In the genomic region with DNA sequence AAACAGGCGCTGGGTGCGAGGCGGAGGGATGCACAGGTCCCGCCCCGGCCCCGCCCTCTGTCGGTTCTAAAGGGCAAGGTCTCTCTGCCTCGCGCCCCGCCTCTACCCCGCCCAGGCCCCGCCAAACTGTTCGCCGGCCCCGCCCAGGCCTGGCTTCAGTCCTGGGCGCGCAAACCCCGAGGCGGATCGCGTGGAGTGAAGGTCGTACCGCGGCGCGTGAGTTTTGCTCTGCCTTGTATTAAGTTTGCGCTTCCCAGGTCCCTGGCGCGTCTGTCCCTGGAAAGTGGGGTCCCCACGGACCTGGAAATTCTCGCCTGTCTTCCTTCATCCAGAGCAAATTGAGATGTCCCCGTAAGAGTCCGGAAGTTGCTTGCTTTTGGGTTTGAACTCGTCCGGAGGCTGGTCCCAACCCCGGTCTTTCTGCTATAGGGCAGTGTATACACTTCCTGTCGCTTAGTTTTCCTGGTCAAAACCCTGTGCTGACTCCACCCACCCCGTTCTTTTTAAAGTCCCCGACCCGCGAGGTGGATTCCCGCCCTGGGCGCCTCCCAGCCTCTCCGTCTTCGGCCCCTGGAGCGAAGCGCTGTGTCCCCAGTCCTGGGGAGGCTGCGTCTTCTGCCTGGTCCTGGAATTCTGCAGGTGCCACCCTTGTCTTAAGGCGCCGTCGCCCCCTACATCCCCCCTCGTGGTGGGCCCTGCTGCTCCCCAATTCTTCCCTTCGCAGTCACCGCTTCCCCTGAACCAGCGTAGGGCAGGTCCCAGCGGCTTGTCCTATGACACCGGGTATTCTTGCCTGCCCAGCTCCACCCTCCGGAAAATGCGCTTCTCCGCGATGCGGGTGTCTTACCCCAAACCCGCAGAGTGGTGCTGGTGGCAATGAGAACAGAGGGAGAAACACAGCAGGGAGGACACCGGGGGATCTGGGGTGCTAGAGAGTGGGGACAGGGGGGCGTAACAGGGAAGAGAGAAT, we compare ENCODE assay signal across 8 cellular contexts. TPM values are rescaled to one million over a fixed set of nuclear protein-coding genes. Genes with fewer than 3 reads are reported as not detected.
DNase-seq lines count a peak whose midpoint lies in the region; ATAC-seq and TF ChIP-seq lines count a peak whose summit lies in the region.

No MANE protein-coding gene starts in this region.

- H3K27me3 ChIP-seq in esophagus squamous epithelium = no peaks in the 10 kb centered on the region
- no peaks in the 10 kb centered on the region for H3K27me3 ChIP-seq in naive thymus-derived CD4-positive, alpha-beta T cell (ENCODE audit: control insufficient read depth in 2 of 2, insufficient read depth in 2 of 2, low read length in 2 of 2)

- POLR2A ChIA-PET in naive thymus-derived CD4-positive, alpha-beta T cell (lab: Charles Lee) = no interaction called here

- peaks cover 0 to 25% (median 0%) of the 10 kb centered on the region in 3 donors for H3K4me1 ChIP-seq in esophagus squamous epithelium
- H3K4me1 ChIP-seq in naive thymus-derived CD4-positive, alpha-beta T cell (ENCODE audit: control insufficient read depth in 2 of 2, insufficient read depth in 2 of 2, low read length in 2 of 2) = no peaks in the 10 kb centered on the region

- peaks cover 0 to 14% (median 0%) of the 10 kb centered on the region in 3 donors for H3K9me3 ChIP-seq in esophagus squamous epithelium
- H3K9me3 ChIP-seq in naive thymus-derived CD4-positive, alpha-beta T cell (ENCODE audit: control insufficient read depth in 2 of 3, low read length in 3 of 3) = no peaks in the 10 kb centered on the region

- peak in 3 of 6 experiments; percentile 6 to 40 (median 15) for TF ChIP-seq CTCF in esophagus squamous epithelium (IDR thresholded peaks at IDR 0.05)

- H3K4me3 Mint-ChIP-seq in naive thymus-derived CD4-positive, alpha-beta T cell = peak overlapping the region; percentile 83 to 99 (median 90)

- peaks cover 16 to 44% (median 32%) of the 10 kb centered on the region in 7 donors for H3K4me1 Mint-ChIP-seq in naive thymus-derived CD4-positive, alpha-beta T cell

- peak overlapping the region; percentile 40 to 77 (median 60) for H3K4me3 ChIP-seq in esophagus squamous epithelium
- peak overlapping the region; percentile 84 for H3K4me3 ChIP-seq in naive thymus-derived CD4-positive, alpha-beta T cell (ENCODE audit: low read length)

- peaks cover 0 to 67% (median 46%) of the 10 kb centered on the region in 5 donors for H3K36me3 Mint-ChIP-seq in naive thymus-derived CD4-positive, alpha-beta T cell

- peak in 1 of 4 donors; percentile 42 for TF ChIP-seq POLR2A in esophagus squamous epithelium (IDR thresholded peaks at IDR 0.05)

- WGBS in esophagus squamous epithelium, 2 donors = 7% methylated on average over 29 of the region's 65 CpGs; no CpG with 5 or more reads in 1 of the 2 donors

- peaks cover 0 to 37% (median 0%) of the 10 kb centered on the region in 3 donors for H3K36me3 ChIP-seq in esophagus squamous epithelium
- H3K36me3 ChIP-seq in naive thymus-derived CD4-positive, alpha-beta T cell (ENCODE audit: control insufficient read depth in 2 of 3, insufficient read depth in 3 of 3, low read length in 3 of 3) = peaks cover 0 to 3% (median 0%) of the 10 kb centered on the region in 3 experiments

- H3K27me3 Mint-ChIP-seq in naive thymus-derived CD4-positive, alpha-beta T cell = no peaks in the 10 kb centered on the region

- peaks cover 0 to 65% (median 17%) of the 10 kb centered on the region in 11 donors for H3K9me3 Mint-ChIP-seq in naive thymus-derived CD4-positive, alpha-beta T cell

- CTCF ChIA-PET in naive thymus-derived CD4-positive, alpha-beta T cell (lab: Charles Lee) = no interaction called here

- intact Hi-C loops in esophagus squamous epithelium (cut with DNase I) = no loop called here
- intact Hi-C loops in naive thymus-derived CD4-positive, alpha-beta T cell (cut with micrococcal nuclease) = loop anchor here (1.0 to 2.0 kb wide), 10 partner anchors 9 to 426 kb away; partner anchors contain the start of genes ZNF701 (in 2 of the 2), ZNF808 (in 2 of the 2), ZNF83 (in 2 of the 2) and ZNF480 (in 1 of the 2)

- DNase-seq in CD1c-positive myeloid dendritic cell (ENCODE audit: extremely low spot score) (peak; percentile 88), NCI-H1092 treated with DMSO at 0.1 percent for 48 hours (lab: John Stamatoyannopoulos, UW) (peak; percentile 60), esophagus squamous epithelium (lab: John Stamatoyannopoulos, UW) (peak; percentile 31), NCI-H226 (no peak)
- peak; percentile 95 for DNase-seq in activated T-cell treated with anti-CD3 and anti-CD28 coated beads, Interleukin-2, amount 50 U/mL, for 48 hours
- peak; percentile 60 to 87 (median 82) for DNase-seq in naive thymus-derived CD4-positive, alpha-beta T cell
- DNase-seq in stimulated activated CD8-positive, alpha-beta memory T cell treated with anti-CD3 and anti-CD28 coated beads, Interleukin-7, amount 100 ng/mL, for 24 hours (ENCODE audit: low read depth) = peak; percentile 88

- ATAC-seq in GM21447 (IDR thresholded peaks at IDR 0.05; ENCODE audit: unreplicated experiment) = peak; percentile 86
- peak; percentile 99 for ATAC-seq in naive thymus-derived CD4-positive, alpha-beta T cell

- H3K27ac Mint-ChIP-seq in naive thymus-derived CD4-positive, alpha-beta T cell = peak overlapping the region; percentile 69 to 95 (median 87)

- peak overlapping the region; percentile 74 to 91 (median 82) for H3K27ac ChIP-seq in esophagus squamous epithelium
- peak overlapping the region; percentile 87 for H3K27ac ChIP-seq in naive thymus-derived CD4-positive, alpha-beta T cell (ENCODE audit: low read depth, low read length)

RNA-seq across cellular contexts. Expression of gene ZNF808, which starts 8.6 kb away (rescaled TPM):
- 10 to 100 TPM in 1 of 4 donors, 1 to 10 TPM in 3; 6.7 to 17.0 (median 7.6) TPM for total RNA-seq in esophagus squamous epithelium
- 10 to 100 TPM; 17.7 to 52.4 (median 33.7) TPM for total RNA-seq in naive thymus-derived CD4-positive, alpha-beta T cell
- polyA plus RNA-seq in naive thymus-derived CD4-positive, alpha-beta T cell = 10 to 100 TPM in 1 of 2 donors, 1 to 10 TPM in 1; 5.8 to 16.5 TPM

RNA-seq across cellular contexts. Expression of gene ZNF701, which starts 34.0 kb away (rescaled TPM):
- total RNA-seq in esophagus squamous epithelium = 10 to 100 TPM in 1 of 4 donors, 1 to 10 TPM in 3; 5.2 to 13.7 (median 5.5) TPM
- total RNA-seq in naive thymus-derived CD4-positive, alpha-beta T cell = 10 to 100 TPM; 11.7 to 43.3 (median 28.3) TPM
- 10 to 100 TPM; 12.3 to 20.7 TPM for polyA plus RNA-seq in naive thymus-derived CD4-positive, alpha-beta T cell
